Comparison of ENCODE assay signal across 18 cellular contexts in the genomic region with DNA sequence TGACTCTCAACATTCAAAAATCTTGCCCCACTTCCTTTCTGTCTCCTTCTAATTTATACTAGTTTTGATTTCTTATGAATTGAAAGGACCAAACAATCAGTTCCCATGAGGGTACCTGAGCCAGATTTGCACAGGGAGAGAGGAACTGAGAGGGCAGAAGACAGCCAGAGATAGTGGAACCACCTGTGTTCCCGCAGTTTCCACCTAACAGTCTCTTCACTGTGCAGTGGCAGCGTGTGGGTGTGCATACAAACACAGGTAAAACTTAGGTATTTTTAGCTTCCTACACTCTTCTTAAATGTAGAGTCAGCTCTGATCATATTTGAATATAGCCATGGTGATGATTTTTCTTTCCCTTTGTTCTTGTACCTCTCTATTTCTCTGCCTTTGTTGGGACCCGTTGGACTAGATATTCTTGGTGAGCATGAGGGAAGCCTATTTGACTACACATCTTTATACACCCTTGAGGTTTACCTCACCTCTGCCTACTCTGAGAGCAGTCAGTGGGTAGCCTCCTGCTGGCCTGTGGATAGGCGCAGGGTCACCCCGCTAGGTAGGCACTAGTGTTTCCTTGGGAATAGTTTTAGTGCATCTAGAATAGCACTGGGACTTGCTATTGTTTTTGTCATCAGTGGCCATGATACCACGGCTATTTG. TPM values are rescaled to one million over a fixed set of nuclear protein-coding genes. Genes with fewer than 3 reads are reported as not detected.
DNase-seq lines count a peak whose midpoint lies in the region; ATAC-seq and TF ChIP-seq lines count a peak whose summit lies in the region.
"Had no signal": no experiment of that assay in that cellular context is flagged by ENCODE, and none has a peak within 500 bp of the region (broad histone marks: within the 10 kb centered on the region; RNA-seq: fewer than 3 reads in every experiment).

No MANE protein-coding gene starts in this region.

- no peaks in the 10 kb centered on the region for H3K36me3 Mint-ChIP-seq in activated CD4-positive, alpha-beta T cell treated with anti-CD3 and anti-CD28 coated beads, Interleukin-2, amount 10 ng/mL, durations not matched to agents 7 days and 5 days (ENCODE audit: low read depth)
- H3K36me3 Mint-ChIP-seq: stimulated activated effector memory CD8-positive, alpha-beta T cell treated with anti-CD3 and anti-CD28 coated beads, Interleukin-12 subunit alpha, Interleukin-12 subunit beta, amount 100 ng/mL, for 72 hours had no signal

- POLR2A ChIA-PET in activated CD4-positive, alpha-beta T cell treated with anti-CD3 and anti-CD28 coated beads, Interleukin-2, amount 10 ng/mL, durations not matched to agents 7 days and 5 days (lab: Charles Lee) = no interaction called here

- no peaks in the 10 kb centered on the region for H3K9me3 Mint-ChIP-seq in activated CD4-positive, alpha-beta T cell treated with anti-CD3 and anti-CD28 coated beads, Interleukin-2, amount 10 ng/mL, durations not matched to agents 7 days and 5 days
- H3K9me3 Mint-ChIP-seq: stimulated activated effector memory CD8-positive, alpha-beta T cell treated with anti-CD3 and anti-CD28 coated beads, Interleukin-12 subunit alpha, Interleukin-12 subunit beta, amount 100 ng/mL, for 72 hours had no signal

- H3K4me3 ChIP-seq in GM12865 (ENCODE audit: low read depth, low read length) = no peak overlapping the region
- H3K4me3 ChIP-seq: esophagus squamous epithelium had no signal

- no peak overlapping the region for H3K27ac Mint-ChIP-seq in activated CD4-positive, alpha-beta T cell treated with anti-CD3 and anti-CD28 coated beads, Interleukin-2, amount 10 ng/mL, durations not matched to agents 7 days and 5 days
- H3K27ac Mint-ChIP-seq: stimulated activated effector memory CD8-positive, alpha-beta T cell treated with anti-CD3 and anti-CD28 coated beads, Interleukin-12 subunit alpha, Interleukin-12 subunit beta, amount 100 ng/mL, for 72 hours had no signal

- in situ Hi-C loops in ACHN (cut with HindIII; ENCODE audit: low pct_ligation_motif_present, low pct_unique_long_range_greater_than_20kb, low sequenced_read_pairs) = no loop called here

- H3K4me1 Mint-ChIP-seq in activated CD4-positive, alpha-beta T cell treated with anti-CD3 and anti-CD28 coated beads, Interleukin-2, amount 10 ng/mL, durations not matched to agents 7 days and 5 days = no peaks in the 10 kb centered on the region
- H3K4me1 Mint-ChIP-seq: stimulated activated effector memory CD8-positive, alpha-beta T cell treated with anti-CD3 and anti-CD28 coated beads, Interleukin-12 subunit alpha, Interleukin-12 subunit beta, amount 100 ng/mL, for 72 hours had no signal

- TF ChIP-seq CTCF in GM12865 (IDR thresholded peaks at IDR 0.05; ENCODE audit: insufficient read depth, low read depth, low read length, missing control alignments) = no peak

- CTCF ChIA-PET in activated CD4-positive, alpha-beta T cell treated with anti-CD3 and anti-CD28 coated beads, Interleukin-2, amount 10 ng/mL, durations not matched to agents 7 days and 5 days (lab: Charles Lee) = no interaction called here

- peak; percentile 56 for ATAC-seq in GM19328 (IDR thresholded peaks at IDR 0.05; ENCODE audit: unreplicated experiment)
- peak; percentile 72 for ATAC-seq in HG02763 (IDR thresholded peaks at IDR 0.05; ENCODE audit: unreplicated experiment)
- no peak for ATAC-seq in HG03139 (IDR thresholded peaks at IDR 0.05; ENCODE audit: unreplicated experiment)
- ATAC-seq: stimulated activated effector memory CD8-positive, alpha-beta T cell treated with anti-CD3 and anti-CD28 coated beads, Interleukin-12 subunit alpha, Interleukin-12 subunit beta, amount 100 ng/mL, for 72 hours had no signal

- peaks cover 17% of the 10 kb centered on the region for H3K27me3 Mint-ChIP-seq in activated CD4-positive, alpha-beta T cell treated with anti-CD3 and anti-CD28 coated beads, Interleukin-2, amount 10 ng/mL, durations not matched to agents 7 days and 5 days

- H3K4me3 Mint-ChIP-seq in activated CD4-positive, alpha-beta T cell treated with anti-CD3 and anti-CD28 coated beads, Interleukin-2, amount 10 ng/mL, durations not matched to agents 7 days and 5 days = no peak overlapping the region
- H3K4me3 Mint-ChIP-seq: stimulated activated effector memory CD8-positive, alpha-beta T cell treated with anti-CD3 and anti-CD28 coated beads, Interleukin-12 subunit alpha, Interleukin-12 subunit beta, amount 100 ng/mL, for 72 hours had no signal

- DNase-seq in GM12865 (ENCODE audit: low read depth) (peak; percentile 34), RPMI8226 (peak; percentile 83), ACHN (no peak), DMS153 (lab: John Stamatoyannopoulos, UW) (no peak)
- no peak for DNase-seq in activated CD4-positive, alpha-beta T cell treated with anti-CD3 and anti-CD28 coated beads, Interleukin-2, amount 10 ng/mL, durations not matched to agents 7 days and 5 days
- DNase-seq: activated CD4-positive, alpha-beta T cell treated with anti-CD3 and anti-CD28 coated beads, Interleukin-2, amount 50 U/mL, for 1 hour; amniotic stem cell; COR-L47; cortex of kidney; esophagus squamous epithelium; GF-D8; kidney glomerular epithelial cell; NCI-H2107; SHP77 treated with DMSO at 0.1 percent for 48 hours had no signal

RNA-seq across cellular contexts. Expression of gene MAP3K13, which starts 58.8 kb away (rescaled TPM):
- total RNA-seq in activated CD4-positive, alpha-beta T cell treated with anti-CD3 and anti-CD28 coated beads, Interleukin-2, amount 10 ng/mL, durations not matched to agents 7 days and 5 days = 10 to 100 TPM; 10.2 to 13.1 TPM

Comparison
In these comparisons a context has a peak if more than half of its experiments do, and no peak if none do; other contexts are left out.
1. DNase-seq: peak in GM12865 (single experiment) and RPMI8226 (single experiment); none in ACHN (single experiment), DMS153 (single experiment) and activated CD4-positive, alpha-beta T cell treated with anti-CD3 and anti-CD28 coated beads, Interleukin-2, amount 10 ng/mL, durations not matched to agents 7 days and 5 days (single experiment).